Comparison of ENCODE assay signal across 12 cellular contexts in the genomic region with DNA sequence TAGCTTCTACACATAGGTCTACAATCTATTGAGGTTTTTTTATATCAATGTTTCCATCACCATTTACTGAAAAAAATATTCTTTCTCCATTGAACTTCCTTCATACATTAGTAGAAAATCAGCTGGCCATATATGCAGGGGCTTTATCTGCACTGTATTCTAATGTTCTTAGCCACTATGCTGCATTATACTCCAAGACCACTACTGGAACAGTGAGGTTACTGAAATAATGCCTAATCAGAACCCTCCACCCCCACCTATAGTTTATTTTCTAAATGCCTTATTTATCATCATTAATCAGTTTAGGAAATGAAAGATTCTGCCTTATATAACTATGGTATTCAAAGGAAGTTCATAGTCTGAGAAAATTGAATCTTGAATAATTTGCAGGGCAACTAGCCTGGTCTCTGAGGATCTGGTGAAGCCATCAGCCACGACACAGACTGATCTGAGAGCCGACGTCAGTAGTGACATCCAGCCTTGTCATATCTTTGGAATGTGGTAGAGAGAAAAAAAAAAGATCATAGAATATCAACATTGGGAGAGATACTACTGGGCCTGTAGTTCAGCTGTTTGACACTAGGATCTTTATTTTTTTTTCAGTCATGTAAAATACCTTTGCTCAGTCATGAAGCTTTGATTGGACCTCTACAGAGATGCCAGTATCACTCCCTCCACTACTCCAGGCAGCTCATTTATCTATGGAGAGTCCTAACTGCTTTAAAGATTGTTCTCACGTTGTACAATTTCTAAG.
DNase-seq lines count a peak whose midpoint lies in the region; ATAC-seq and TF ChIP-seq lines count a peak whose summit lies in the region.
"Had no signal": no experiment of that assay in that cellular context is flagged by ENCODE, and none has a peak within 500 bp of the region (broad histone marks: within the 10 kb centered on the region; RNA-seq: fewer than 3 reads in every experiment).

No MANE protein-coding gene starts in this region.

- no peaks in the 10 kb centered on the region for H3K36me3 Mint-ChIP-seq in progenitor cell of endocrine pancreas (ENCODE audit: insufficient read depth)
- H3K36me3 Mint-ChIP-seq in activated T-cell treated with anti-CD3 and anti-CD28 coated beads, Interleukin-2, amount 50 U/mL, for 72 hours (ENCODE audit: insufficient read depth in 2 of 2): no peaks in the 10 kb centered on the region

- POLR2A ChIA-PET in Panc1 (lab: Charles Lee): no interaction called here

- peaks cover 14% of the 10 kb centered on the region for H3K27me3 Mint-ChIP-seq in progenitor cell of endocrine pancreas
- peaks cover 9% of the 10 kb centered on the region for H3K27me3 Mint-ChIP-seq in activated T-cell treated with anti-CD3 and anti-CD28 coated beads, Interleukin-2, amount 50 U/mL, for 72 hours (ENCODE audit: low read depth)

- no peaks in the 10 kb centered on the region for H3K4me1 Mint-ChIP-seq in progenitor cell of endocrine pancreas (ENCODE audit: low read depth)
- no peaks in the 10 kb centered on the region for H3K4me1 Mint-ChIP-seq in activated T-cell treated with anti-CD3 and anti-CD28 coated beads, Interleukin-2, amount 50 U/mL, for 72 hours (ENCODE audit: low read depth)
- H3K4me1 Mint-ChIP-seq: central memory CD8-positive, alpha-beta T cell had no signal

- H3K4me1 ChIP-seq in Panc1 (ENCODE audit: control insufficient read depth, insufficient read depth, low read length): peaks cover 22% of the 10 kb centered on the region
- peaks cover 33% of the 10 kb centered on the region for H3K4me1 ChIP-seq in osteoblast (ENCODE audit: insufficient read depth, low read length)

- CTCF ChIA-PET in Panc1 (lab: Charles Lee): interaction anchor here (0.7 kb wide), 1 partner anchor 9 kb away, joined by 6 read pairs; no protein-coding TSS in a partner anchor

- H3K27me3 ChIP-seq in Panc1 (ENCODE audit: control insufficient read depth, insufficient read depth, low read length): no peaks in the 10 kb centered on the region
- no peaks in the 10 kb centered on the region for H3K27me3 ChIP-seq in osteoblast (ENCODE audit: insufficient read depth, low read length)

- H3K4me3 Mint-ChIP-seq in progenitor cell of endocrine pancreas (ENCODE audit: low read depth): no peak overlapping the region
- no peak overlapping the region for H3K4me3 Mint-ChIP-seq in activated T-cell treated with anti-CD3 and anti-CD28 coated beads, Interleukin-2, amount 50 U/mL, for 72 hours
- H3K4me3 Mint-ChIP-seq: central memory CD8-positive, alpha-beta T cell; T-helper 2 cell treated with Interferon-gamma antibody and Interleukin-4, amounts not matched to agents 5 μg/mL and 100 μg/mL, for 36 hours had no signal

- H3K9me3 ChIP-seq in Panc1 (ENCODE audit: control insufficient read depth, insufficient read depth, low read depth, low read length) (no peaks in the 10 kb centered on the region), osteoblast (ENCODE audit: low read depth, low read length) (no peaks in the 10 kb centered on the region)

- ATAC-seq in Panc1 (peak; percentile 72; the same call in 1 of the 2 replicates), HG02571 (IDR thresholded peaks at IDR 0.05; ENCODE audit: unreplicated experiment) (no peak)
- ATAC-seq in activated T-cell treated with anti-CD3 and anti-CD28 coated beads, Interleukin-2, amount 50 U/mL, for 72 hours (replicated peaks in 1 of 2): no peak

- H2AFZ ChIP-seq in osteoblast (ENCODE audit: low read length): no peak overlapping the region

- in situ Hi-C loops in Panc1 (cut with HindIII; ENCODE audit: low pct_unique_long_range_greater_than_20kb, low sequenced_read_pairs): no loop called here

- no peak overlapping the region for H3K27ac Mint-ChIP-seq in progenitor cell of endocrine pancreas
- H3K27ac Mint-ChIP-seq in activated T-cell treated with anti-CD3 and anti-CD28 coated beads, Interleukin-2, amount 50 U/mL, for 72 hours: no peak overlapping the region
- H3K27ac Mint-ChIP-seq: T-helper 2 cell treated with Interferon-gamma antibody and Interleukin-4, amounts not matched to agents 5 μg/mL and 100 μg/mL, for 36 hours had no signal

- intact Hi-C loops in Panc1 (cut with micrococcal nuclease; ENCODE audit: unreplicated experiment): no loop called here

- H3K79me2 ChIP-seq in osteoblast (ENCODE audit: insufficient read depth, low read length): no peaks in the 10 kb centered on the region

- BruUV-seq in Panc1 (replicated peaks; lab: Mats Ljungman, UMichigan): no TSS peak

- DNase-seq in GM04503 (ENCODE audit: low read depth) (peak; percentile 56), Panc1 (ENCODE audit: low read depth, low spot score) (no peak), dermis blood vessel endothelial cell (peak; percentile 74), osteoblast (ENCODE audit: insufficient read length, low spot score, missing footprints) (no peak), progenitor cell of endocrine pancreas (ENCODE audit: low spot score, unreplicated experiment) (no peak), NCI-H345 (lab: John Stamatoyannopoulos, UW) (no peak)
- no peak for DNase-seq in activated T-cell treated with anti-CD3 and anti-CD28 coated beads, Interleukin-2, amount 50 U/mL, for 72 hours
- DNase-seq: DMS53, head of caudate nucleus had no signal

- H4K20me1 ChIP-seq in osteoblast (ENCODE audit: insufficient read depth, low read length): no peaks in the 10 kb centered on the region

- H3K4me3 ChIP-seq in Panc1 (ENCODE audit: low read depth in 2 of 2, low read length in 2 of 2) (no peak overlapping the region), osteoblast (ENCODE audit: insufficient read depth, low read length) (no peak overlapping the region)

- H3K36me3 ChIP-seq in Panc1 (ENCODE audit: control insufficient read depth, insufficient read depth, low read length): no peaks in the 10 kb centered on the region
- H3K36me3 ChIP-seq in osteoblast (ENCODE audit: insufficient read depth, low read length): no peaks in the 10 kb centered on the region

- H3K4me2 ChIP-seq in osteoblast (ENCODE audit: insufficient read depth, low read length): peak overlapping the region; percentile 14

- H3K9me3 Mint-ChIP-seq in progenitor cell of endocrine pancreas (ENCODE audit: low read depth): no peaks in the 10 kb centered on the region
- no peaks in the 10 kb centered on the region for H3K9me3 Mint-ChIP-seq in activated T-cell treated with anti-CD3 and anti-CD28 coated beads, Interleukin-2, amount 50 U/mL, for 72 hours
- H3K9me3 Mint-ChIP-seq: central memory CD8-positive, alpha-beta T cell; T-helper 2 cell treated with Interferon-gamma antibody and Interleukin-4, amounts not matched to agents 5 μg/mL and 100 μg/mL, for 36 hours had no signal

- TF ChIP-seq CTCF in Panc1 (IDR thresholded peaks at IDR 0.05): no peak
- TF ChIP-seq CTCF in osteoblast (IDR thresholded peaks at IDR 0.05; ENCODE audit: extremely low read depth, low read depth, low read length): peak; percentile 33
- no peak for TF ChIP-seq CTCF in progenitor cell of endocrine pancreas (IDR thresholded peaks at IDR 0.05; ENCODE audit: unreplicated experiment)

- H3K27ac ChIP-seq in Panc1 (ENCODE audit: low read length) (peak overlapping the region; percentile 49), osteoblast (ENCODE audit: low read depth, low read length) (peak overlapping the region; percentile 72)

Comparison
In these comparisons a context has a peak if more than half of its experiments do, and no peak if none do; other contexts are left out.
1. DNase-seq: peak in GM04503 (single experiment) and dermis blood vessel endothelial cell (single experiment); none in Panc1 (single experiment), osteoblast (single experiment), progenitor cell of endocrine pancreas (single experiment), activated T-cell treated with anti-CD3 and anti-CD28 coated beads, Interleukin-2, amount 50 U/mL, for 72 hours (0 of 2) and NCI-H345 (single experiment).